22 cellular contexts compared by ENCODE assay signal in the genomic region with DNA sequence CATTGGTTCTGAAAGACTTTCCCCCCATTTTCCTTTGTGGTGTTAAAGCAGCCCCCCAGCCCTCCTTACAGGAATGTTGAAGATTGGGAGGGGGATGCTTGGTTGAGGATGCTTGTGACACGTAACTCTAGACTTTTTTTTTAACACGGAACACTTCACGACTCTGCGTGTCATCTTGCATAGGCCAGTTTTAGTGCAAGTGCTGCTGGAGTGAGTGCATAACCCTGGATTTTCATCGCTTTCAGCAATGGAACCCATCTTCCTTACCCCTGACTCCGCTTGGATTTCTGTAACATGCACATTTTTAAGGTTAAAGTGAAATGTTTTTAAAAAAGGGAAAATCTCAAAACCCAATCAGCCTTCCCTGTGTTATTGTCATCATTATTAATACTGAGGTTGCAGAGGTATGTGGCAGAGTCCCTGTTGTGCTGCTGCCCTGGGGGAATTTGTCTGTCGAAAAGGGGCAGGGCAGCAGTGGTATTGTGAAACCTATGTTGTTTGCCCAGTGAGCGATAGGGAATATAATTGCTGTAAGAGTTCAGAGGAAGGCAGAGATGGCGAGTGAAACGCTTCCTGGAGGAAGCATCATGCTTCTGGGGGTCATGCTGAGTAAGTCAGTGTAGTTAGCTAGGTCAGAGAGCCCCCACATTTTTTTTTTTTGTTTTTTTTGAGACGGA. TPM values are rescaled to one million over a fixed set of nuclear protein-coding genes. Genes with fewer than 3 reads are reported as not detected.
DNase-seq lines count a peak whose midpoint lies in the region; ATAC-seq, FAIRE-seq and TF ChIP-seq lines count a peak whose summit lies in the region.
"Had no signal": no experiment of that assay in that cellular context is flagged by ENCODE, and none has a peak within 500 bp of the region (broad histone marks: within the 10 kb centered on the region; RNA-seq: fewer than 3 reads in every experiment).

No MANE protein-coding gene starts in this region.

- WGBS in HUES64, result 34% methylated on average over 11 of the region's 11 CpGs
- WGBS in right lobe of liver (ENCODE audit: insufficient coverage, low coverage, low lambda C conversion rate, missing lambda C conversion rate), result 42% methylated on average over 11 of the region's 11 CpGs

- peaks cover 28 to 37% (median 35%) of the 10 kb centered on the region in 11 experiments for H3K9me3 ChIP-seq in BLaER1 treated with 17β-estradiol and CSF1 and Interleukin-3, amounts not matched to agents 10 nM and 100 nM (replicated peaks in 1 of 11)
- no peaks in the 10 kb centered on the region for H3K9me3 ChIP-seq in HUES64 (ENCODE audit: insufficient read depth, low read depth, low read length)
- peaks cover 0 to 4% (median 0%) of the 10 kb centered on the region in 4 donors for H3K9me3 ChIP-seq in right lobe of liver
- H3K9me3 ChIP-seq: vagina had no signal

- no peaks in the 10 kb centered on the region for H3K27me3 ChIP-seq in BLaER1 treated with 17β-estradiol and CSF1 and Interleukin-3, amounts not matched to agents 10 nM and 100 nM
- H3K27me3 ChIP-seq in HUES64 (ENCODE audit: insufficient read depth, low read length) (no peaks in the 10 kb centered on the region), bronchial epithelial cell (ENCODE audit: control insufficient read depth, insufficient read depth, low read length) (no peaks in the 10 kb centered on the region), right lobe of liver (no peaks in the 10 kb centered on the region)
- H3K27me3 ChIP-seq: vagina had no signal

- H3K4me2 ChIP-seq in BLaER1 treated with 17β-estradiol and CSF1 and Interleukin-3, amounts not matched to agents 10 nM and 100 nM, result peak overlapping the region in 8 of 11 experiments; percentile 5 to 60 (median 46); a peak in 10 of 22 replicates

- TF ChIP-seq CTCF in bronchial epithelial cell (IDR thresholded peaks at IDR 0.05; ENCODE audit: insufficient read depth, low read length, severe bottlenecking) (no peak), right lobe of liver (IDR thresholded peaks at IDR 0.05) (no peak)

- DNase-seq in bronchial epithelial cell (ENCODE audit: low read depth) (peak; percentile 7), right lobe of liver (peak in 2 of 3 donors; percentile 41 to 56), sciatic nerve (ENCODE audit: low spot score) (no peak), posterior vena cava (ENCODE audit: low spot score) (no peak), AML-193 (lab: John Stamatoyannopoulos, UW) (no peak), posterior cingulate gyrus (no peak)
- DNase-seq: activated CD4-positive, alpha-beta T cell treated with anti-CD3 and anti-CD28 coated beads for 4 hours; activated effector memory CD4-positive, alpha-beta T cell treated with Interleukin-2 at 50 U/mL for 16 hours; CD8-positive, alpha-beta T cell; DND-41; hippocampal formation; KBM-7; kidney glomerular epithelial cell; NCI-H1092 treated with DMSO at 0.1 percent for 48 hours; NCI-H2171; OCI-M1; stimulated activated CD4-positive, alpha-beta T cell treated with anti-CD3 and anti-CD28 coated beads, Interleukin-4, amount 100 ng/mL, for 1 hour had no signal

- no peak overlapping the region for H3K4me3 ChIP-seq in BLaER1 treated with 17β-estradiol and CSF1 and Interleukin-3, amounts not matched to agents 10 nM and 100 nM
- H3K4me3 ChIP-seq in HUES64 (ENCODE audit: low read length) (peak overlapping the region; percentile 22), bronchial epithelial cell (ENCODE audit: low read depth, low read length) (no peak overlapping the region), right lobe of liver (no peak overlapping the region)
- H3K4me3 ChIP-seq: skin epidermis, vagina had no signal

- H3K36me3 ChIP-seq in BLaER1 treated with 17β-estradiol and CSF1 and Interleukin-3, amounts not matched to agents 10 nM and 100 nM, result peaks cover 0 to 8% (median 0%) of the 10 kb centered on the region in 11 experiments; a peak in 4 of 22 replicates
- H3K36me3 ChIP-seq in HUES64 (ENCODE audit: insufficient read depth, low read length), result peaks cover 8% of the 10 kb centered on the region
- H3K36me3 ChIP-seq in bronchial epithelial cell (ENCODE audit: control insufficient read depth, insufficient read depth, low read length), result no peaks in the 10 kb centered on the region
- no peaks in the 10 kb centered on the region for H3K36me3 ChIP-seq in right lobe of liver
- H3K36me3 ChIP-seq: vagina had no signal

- H3K9ac ChIP-seq in BLaER1 treated with 17β-estradiol and CSF1 and Interleukin-3, amounts not matched to agents 10 nM and 100 nM, result no peak overlapping the region; a peak in 2 of 22 replicates
- peak overlapping the region; percentile 13 for H3K9ac ChIP-seq in HUES64 (ENCODE audit: low read depth, low read length)

- FAIRE-seq in bronchial epithelial cell (lab: Jason Lieb, UNC), result peak; percentile 18

- TF ChIP-seq POLR2A in right lobe of liver (IDR thresholded peaks at IDR 0.05), result no peak

- intact Hi-C loops in right lobe of liver (cut with DNase I) (no loop called here), sciatic nerve (cut with DNase I) (no loop called here), posterior vena cava (cut with DNase I) (no loop called here), posterior cingulate gyrus (cut with DNase I) (no loop called here)

- peaks cover 0 to 20% (median 13%) of the 10 kb centered on the region in 10 experiments; a peak in 18 of 20 replicates for H3K4me1 ChIP-seq in BLaER1 treated with 17β-estradiol and CSF1 and Interleukin-3, amounts not matched to agents 10 nM and 100 nM
- H3K4me1 ChIP-seq in HUES64 (ENCODE audit: insufficient read depth, low read length), result peaks cover 60% of the 10 kb centered on the region
- peaks cover 0 to 19% (median 0%) of the 10 kb centered on the region in 4 donors for H3K4me1 ChIP-seq in right lobe of liver
- H3K4me1 ChIP-seq: vagina had no signal

- H3K27ac ChIP-seq in BLaER1 treated with 17β-estradiol and CSF1 and Interleukin-3, amounts not matched to agents 10 nM and 100 nM, result peak overlapping the region in 4 of 11 experiments; percentile 15 to 56 (median 39); a peak in 6 of 22 replicates
- H3K27ac ChIP-seq in HUES64 (ENCODE audit: low read depth, low read length) (peak overlapping the region; percentile 92; the same call in 1 of the 2 replicates), right lobe of liver (no peak overlapping the region)
- H3K27ac ChIP-seq: skin epidermis, vagina had no signal

- peak; percentile 94 to 97 (median 96) for ATAC-seq in right lobe of liver
- no peak for ATAC-seq in sciatic nerve
- ATAC-seq: CD8-positive, alpha-beta T cell had no signal

- H4K20me1 ChIP-seq in BLaER1 treated with 17β-estradiol and CSF1 and Interleukin-3, amounts not matched to agents 10 nM and 100 nM, result no peaks in the 10 kb centered on the region; a peak in 1 of 22 replicates

RNA-seq across cellular contexts. Expression of a gene that starts 12.1 kb away (rescaled TPM):
- 38.0 TPM for polyA plus RNA-seq in HUES64 (2013, experiment 1 of 2)
- 38.7 TPM for polyA plus RNA-seq in HUES64 (2013, experiment 2 of 2)
- total RNA-seq in bronchial epithelial cell, result not detected in 2 replicates
- 10 to 100 TPM in 3 of 6 experiments, 1 to 10 TPM in 3; 4.9 to 12.3 (median 10.0) TPM for total RNA-seq in right lobe of liver
- total RNA-seq in sciatic nerve, result 4.8 TPM
- under 1 TPM; 0.24 to 0.56 TPM for total RNA-seq in posterior vena cava
- polyA plus RNA-seq: AG04450 had no signal

Comparison
In these comparisons a context has a peak if more than half of its experiments do, and no peak if none do; other contexts are left out.
1. DNase-seq: peak in bronchial epithelial cell (single experiment) and right lobe of liver (2 of 3); none in sciatic nerve (single experiment), posterior vena cava (single experiment), AML-193 (0 of 2) and posterior cingulate gyrus (0 of 10).